In the genomic region with DNA sequence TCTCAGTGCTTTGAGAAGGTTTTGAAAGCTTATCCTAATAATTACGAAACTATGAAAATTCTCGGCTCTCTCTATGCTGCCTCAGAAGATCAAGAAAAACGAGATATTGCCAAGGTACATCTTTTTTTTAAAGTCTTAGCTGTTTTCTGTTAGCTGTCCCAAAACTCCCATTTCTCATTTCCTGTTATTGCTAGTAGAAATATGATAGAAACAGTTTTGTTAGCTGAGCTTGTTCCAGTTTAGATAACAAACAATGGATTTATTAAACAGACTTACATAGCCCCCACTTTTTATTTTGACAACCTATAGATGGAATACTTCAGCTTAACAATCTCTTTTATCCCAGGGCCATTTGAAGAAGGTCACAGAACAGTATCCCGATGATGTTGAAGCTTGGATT, we compare ENCODE assay signal across 24 cellular contexts. TPM values are rescaled to one million over a fixed set of nuclear protein-coding genes. Genes with fewer than 3 reads are reported as not detected.
DNase-seq lines count a peak whose midpoint lies in the region; ATAC-seq and TF ChIP-seq lines count a peak whose summit lies in the region.
"Had no signal": no experiment of that assay in that cellular context is flagged by ENCODE, and none has a peak within 500 bp of the region (broad histone marks: within the 10 kb centered on the region; RNA-seq: fewer than 3 reads in every experiment).

No MANE protein-coding gene starts in this region.

- DNase-seq in A673 (ENCODE audit: low spot score) (no peak), Caco-2 (no peak), OCI-LY7 (ENCODE audit: low spot score) (no peak), dermis blood vessel endothelial cell (peak; percentile 15), NCI-H2081 treated with DMSO at 0.1 percent for 48 hours (lab: John Stamatoyannopoulos, UW) (no peak), COLO668 (lab: John Stamatoyannopoulos, UW; ENCODE audit: unreplicated experiment) (no peak)
- DNase-seq: CD8-positive, alpha-beta memory T cell; GOT3; HFFc6; Kasumi-1; MV-4-11; NCI-H1105; NCI-H146; NCI-H2029; NCI-H446 treated with DMSO at 0.1 percent for 48 hours; NCI-H526 treated with DMSO at 0.1 percent for 48 hours; OCI-M1; SIG-M5 had no signal

- no peak overlapping the region for H3K27ac ChIP-seq in A673 (ENCODE audit: low read depth, low read length, poor library complexity, severe bottlenecking)
- no peak overlapping the region for H3K27ac ChIP-seq in OCI-LY7 (ENCODE audit: low read depth, low read length, poor library complexity, severe bottlenecking)
- H3K27ac ChIP-seq: A549, C4-2B, SK-N-MC had no signal

- no peaks in the 10 kb centered on the region for H3K9me3 Mint-ChIP-seq in Caco-2 (ENCODE audit: unreplicated experiment)
- H3K9me3 Mint-ChIP-seq: CD8-positive, alpha-beta memory T cell; HFFc6 had no signal

- H3K4me1 Mint-ChIP-seq in Caco-2 (ENCODE audit: low read depth, unreplicated experiment), result no peaks in the 10 kb centered on the region

- TSS peak; percentile 89 for BruUV-seq in A673 (replicated peaks; lab: Mats Ljungman, UMichigan)
- TSS peak; percentile 72 for BruUV-seq in Caco-2 (replicated peaks; lab: Mats Ljungman, UMichigan)
- BruUV-seq in OCI-LY7 (replicated peaks; lab: Mats Ljungman, UMichigan), result TSS peak; percentile 91

- no peaks in the 10 kb centered on the region for H3K79me2 ChIP-seq in OCI-LY7 (ENCODE audit: insufficient read depth, low read depth, low read length)

- CTCF ChIA-PET in A673 (lab: Charles Lee), result no interaction called here
- CTCF ChIA-PET in Caco-2 (lab: Charles Lee), result interaction anchor here (0.7 kb wide), 1 partner anchor 29 kb away, joined by 3 read pairs; no protein-coding TSS in a partner anchor
- CTCF ChIA-PET in OCI-LY7 (lab: Charles Lee; ENCODE audit: unreplicated experiment), result no interaction called here

- H3K27me3 ChIP-seq in A673 (replicated peaks; ENCODE audit: insufficient read depth, low read depth, low read length, poor library complexity) (no peaks in the 10 kb centered on the region), Caco-2 (replicated peaks; ENCODE audit: control insufficient read depth, insufficient read depth, low read length) (no peaks in the 10 kb centered on the region)

- H3K27me3 Mint-ChIP-seq in Caco-2 (ENCODE audit: insufficient read depth, unreplicated experiment), result no peaks in the 10 kb centered on the region
- H3K27me3 Mint-ChIP-seq: CD8-positive, alpha-beta memory T cell had no signal

- H3K4me1 ChIP-seq in A673 (ENCODE audit: insufficient read depth, low read length, poor library complexity, severe bottlenecking) (no peaks in the 10 kb centered on the region), Caco-2 (no peaks in the 10 kb centered on the region; the same call in 1 of the 2 replicates), OCI-LY7 (ENCODE audit: insufficient read depth, low read length, poor library complexity, severe bottlenecking) (peaks cover 10% of the 10 kb centered on the region)
- H3K4me1 ChIP-seq: A549 had no signal

- H3K4me3 Mint-ChIP-seq in Caco-2 (ENCODE audit: unreplicated experiment), result no peak overlapping the region
- H3K4me3 Mint-ChIP-seq: CD8-positive, alpha-beta memory T cell; HFFc6 had no signal

- POLR2A ChIA-PET in A673 (lab: Charles Lee; ENCODE audit: low non-redundant PET), result no interaction called here
- POLR2A ChIA-PET in Caco-2 (lab: Charles Lee), result interaction anchor here (0.5 kb wide), 1 partner anchor 13 kb away, joined by 3 read pairs; a partner anchor contains a TSS
- POLR2A ChIA-PET in OCI-LY7 (lab: Charles Lee), result interaction anchor here (0.7 to 2.3 kb wide), 4 partner anchors 8 to 28 kb away, joined by 3 to 7 read pairs (median 4); a partner anchor contains a TSS

- ATAC-seq in GM19023 (IDR thresholded peaks at IDR 0.05; ENCODE audit: unreplicated experiment), result no peak
- ATAC-seq: A549, HepG2 had no signal

- TF ChIP-seq CTCF in A673 (conservative IDR thresholded peaks at IDR 0.05; ENCODE audit: low read depth, low read length) (no peak), Caco-2 (IDR thresholded peaks at IDR 0.05; ENCODE audit: insufficient read depth in 1 of 2, low read depth in 1 of 2, low read length in 1 of 2, severe bottlenecking in 1 of 2, unreplicated experiment in 1 of 2) (no peak), OCI-LY7 (conservative IDR thresholded peaks at IDR 0.05; ENCODE audit: low read length) (no peak)

- H3K36me3 ChIP-seq in A673 (ENCODE audit: insufficient read depth, low read length, poor library complexity, severe bottlenecking) (peaks cover 73% of the 10 kb centered on the region), Caco-2 (ENCODE audit: control insufficient read depth, insufficient read depth, low read length) (no peaks in the 10 kb centered on the region; the same call in 1 of the 2 replicates), OCI-LY7 (ENCODE audit: insufficient read depth, low read length) (peaks cover 33% of the 10 kb centered on the region)

- H2AFZ ChIP-seq in OCI-LY7 (ENCODE audit: low read length), result no peak overlapping the region

- intact Hi-C loops in A673 (cut with micrococcal nuclease; ENCODE audit: unreplicated experiment) (no loop called here), Caco-2 (cut with micrococcal nuclease; ENCODE audit: unreplicated experiment) (no loop called here), OCI-LY7 (cut with micrococcal nuclease; ENCODE audit: unreplicated experiment) (no loop called here)

- no peaks in the 10 kb centered on the region for H4K20me1 ChIP-seq in OCI-LY7 (ENCODE audit: insufficient read depth, low read length)

- no peak overlapping the region for H3K4me2 ChIP-seq in OCI-LY7 (ENCODE audit: low read length)
- H3K4me2 ChIP-seq: A549 had no signal

- no peak overlapping the region for H3K27ac Mint-ChIP-seq in Caco-2 (ENCODE audit: unreplicated experiment)
- H3K27ac Mint-ChIP-seq: HFFc6 had no signal

- H3K9me2 ChIP-seq in OCI-LY7 (ENCODE audit: insufficient read depth, low read length), result no peaks in the 10 kb centered on the region

- no peak overlapping the region for H3K4me3 ChIP-seq in A673 (ENCODE audit: low read depth, low read length, poor library complexity, severe bottlenecking)
- H3K4me3 ChIP-seq in Caco-2 (ENCODE audit: low read depth, low read length), result no peak overlapping the region
- no peak overlapping the region for H3K4me3 ChIP-seq in OCI-LY7 (ENCODE audit: low read depth, low read length, poor library complexity, severe bottlenecking)
- H3K4me3 ChIP-seq: A549, HAP-1, SK-N-MC had no signal

- peaks cover 50% of the 10 kb centered on the region for H3K36me3 Mint-ChIP-seq in Caco-2 (ENCODE audit: insufficient read depth, unreplicated experiment)

- H3K9me3 ChIP-seq in A673 (ENCODE audit: low read depth, low read length, poor library complexity, severe bottlenecking) (no peaks in the 10 kb centered on the region), Caco-2 (no peaks in the 10 kb centered on the region), OCI-LY7 (ENCODE audit: low read length) (no peaks in the 10 kb centered on the region)
- H3K9me3 ChIP-seq: A549, HAP-1 had no signal

RNA-seq across cellular contexts. Expression of a gene that starts 12.7 kb away (rescaled TPM):
- total RNA-seq in A673 (2021) (45.9 and 49.3 TPM in 2 replicates), Caco-2 (2022) (51.1 and 54.0 TPM in 2 replicates), OCI-LY7 (2022) (25.5 and 29.5 TPM in 2 replicates), dermis blood vessel endothelial cell (35.4 and 48.3 TPM in 2 replicates)
- total RNA-seq in OCI-LY7 (2014; rRNA removed; shearing (Covaris generic)), result 15.3 and 19.3 TPM in 2 replicates

RNA-seq across cellular contexts. Expression of a gene that starts 45.0 kb away (rescaled TPM):
- total RNA-seq in A673 (2021) (1,137 and 1,198 TPM in 2 replicates), Caco-2 (2022) (1,233 and 1,287 TPM in 2 replicates), OCI-LY7 (2022) (502 and 503 TPM in 2 replicates), dermis blood vessel endothelial cell (646 and 1,063 TPM in 2 replicates)
- 312 and 317 TPM in 2 replicates for total RNA-seq in OCI-LY7 (2014; rRNA removed; shearing (Covaris generic))
